Comparison of ENCODE assay signal across 15 cellular contexts in genomic region chr11:70440206-70440605, GRCh38. TPM values are rescaled to one million over a fixed set of nuclear protein-coding genes. Genes with fewer than 3 reads are reported as not detected.
DNase-seq lines count a peak whose midpoint lies in the region; ATAC-seq and TF ChIP-seq lines count a peak whose summit lies in the region.
"Had no signal": no experiment of that assay in that cellular context is flagged by ENCODE, and none has a peak within 500 bp of the region (broad histone marks: within the 10 kb centered on the region; RNA-seq: fewer than 3 reads in every experiment).

No MANE protein-coding gene starts in this region.

- H3K27me3 ChIP-seq in GM23338 (ENCODE audit: insufficient read depth) (no peaks in the 10 kb centered on the region), H9 (ENCODE audit: insufficient read depth, low read length) (no peaks in the 10 kb centered on the region)
- H3K27me3 ChIP-seq: Peyer's patch had no signal

- no CpG with 5 or more reads among the region's 6 CpGs for WGBS in H9 (ENCODE audit: extremely low coverage, insufficient read length, low lambda C conversion rate)

- H3K18ac ChIP-seq in H9 (ENCODE audit: insufficient read length, low read depth, low read length): no peak overlapping the region

- CTCF ChIA-PET in T-cell (lab: Charles Lee): no interaction called here

- H3K4me1 ChIP-seq in GM23338 (ENCODE audit: insufficient read depth): peaks cover 8% of the 10 kb centered on the region; the same call in 1 of the 2 replicates
- H3K4me1 ChIP-seq in H9 (ENCODE audit: insufficient read depth, low read length): peaks cover 2% of the 10 kb centered on the region; the same call in 1 of the 2 replicates
- H3K4me1 ChIP-seq: Peyer's patch had no signal

- no peaks in the 10 kb centered on the region for H3F3A ChIP-seq in GM23338 (replicated peaks; ENCODE audit: low read depth)

- H3K27ac ChIP-seq in GM23338 (ENCODE audit: low read depth) (no peak overlapping the region), H9 (ENCODE audit: insufficient read length, low read depth, low read length) (no peak overlapping the region)
- H3K27ac ChIP-seq: KMS-11, Peyer's patch had no signal

- ATAC-seq in GM23338: 0 out of 3 replicates have a peak, but pooled peaks have one; percentile 14
- no peak for ATAC-seq in stimulated activated naive B cell treated with anti-CD40 and anti-IgM and Interleukin-4, amounts not matched to agents 10 μg/mL and 1 μg/mL and 100 μg/mL, for 72 hours (replicated peaks)
- ATAC-seq in HG02870 (IDR thresholded peaks at IDR 0.05; ENCODE audit: unreplicated experiment): no peak
- no peak for ATAC-seq in T-cell (replicated peaks in 1 of 4)

- peaks cover 11% of the 10 kb centered on the region for H3K27me3 Mint-ChIP-seq in GM23338 (ENCODE audit: insufficient read depth, low read depth, poor library complexity)
- H3K27me3 Mint-ChIP-seq in endothelial cell (ENCODE audit: unreplicated experiment): peaks cover 9% of the 10 kb centered on the region
- H3K27me3 Mint-ChIP-seq in stimulated activated naive B cell treated with anti-CD40 and anti-IgM and Interleukin-4, amounts not matched to agents 10 μg/mL and 1 μg/mL and 100 μg/mL, for 72 hours: peaks cover 36 to 45% of the 10 kb centered on the region in 2 donors
- no peaks in the 10 kb centered on the region for H3K27me3 Mint-ChIP-seq in H9 (ENCODE audit: low read depth)
- peaks cover 12 to 23% of the 10 kb centered on the region in 2 donors for H3K27me3 Mint-ChIP-seq in T-cell

- no peak overlapping the region for H3K4me3 ChIP-seq in GM23338
- H3K4me3 ChIP-seq: Peyer's patch had no signal

- POLR2A ChIA-PET in T-cell (lab: Charles Lee): no interaction called here

- H3K9me3 Mint-ChIP-seq in GM23338: peaks cover 2% of the 10 kb centered on the region; the same call in 1 of the 3 replicates
- no peaks in the 10 kb centered on the region for H3K9me3 Mint-ChIP-seq in endothelial cell (ENCODE audit: unreplicated experiment)
- H3K9me3 Mint-ChIP-seq in stimulated activated naive B cell treated with anti-CD40 and anti-IgM and Interleukin-4, amounts not matched to agents 10 μg/mL and 1 μg/mL and 100 μg/mL, for 72 hours: peaks cover 7 to 8% of the 10 kb centered on the region in 2 donors
- no peaks in the 10 kb centered on the region for H3K9me3 Mint-ChIP-seq in H9
- H3K9me3 Mint-ChIP-seq in T-cell: no peaks in the 10 kb centered on the region

- no peak overlapping the region for H4K8ac ChIP-seq in H9 (replicated peaks; ENCODE audit: insufficient read length, low read depth, low read length)

- no peak overlapping the region for H4K5ac ChIP-seq in H9 (ENCODE audit: insufficient read length, low read depth, low read length)

- no peak overlapping the region for H4K91ac ChIP-seq in H9 (ENCODE audit: insufficient read length, low read depth, low read length)

- no peaks in the 10 kb centered on the region for H3K79me2 ChIP-seq in GM23338 (replicated peaks; ENCODE audit: insufficient read depth)
- H3K79me2 ChIP-seq in H9 (ENCODE audit: insufficient read depth, low read length): no peaks in the 10 kb centered on the region

- H3K79me1 ChIP-seq in H9 (ENCODE audit: insufficient read depth, low read depth, low read length, poor library complexity, severe bottlenecking): no peaks in the 10 kb centered on the region

- no peak overlapping the region for H2BK12ac ChIP-seq in H9 (ENCODE audit: insufficient read length, low read depth, low read length)

- H2AFZ ChIP-seq in GM23338 (no peak overlapping the region), H9 (ENCODE audit: low read length) (no peak overlapping the region)

- H4K20me1 ChIP-seq in GM23338 (replicated peaks; ENCODE audit: insufficient read depth): no peaks in the 10 kb centered on the region; the same call in 1 of the 2 replicates
- no peaks in the 10 kb centered on the region for H4K20me1 ChIP-seq in H9 (ENCODE audit: control insufficient read depth, insufficient read depth, insufficient read length)

- no peak overlapping the region for H3K9ac ChIP-seq in H9 (ENCODE audit: extremely low read depth, insufficient read length, low read length)
- H3K9ac ChIP-seq: KMS-11 had no signal

- H2BK15ac ChIP-seq in H9 (ENCODE audit: low read depth, low read length): no peak overlapping the region

- DNase-seq in GM23338 (ENCODE audit: low spot score): no peak
- peak; percentile 51 for DNase-seq in NCI-H524 treated with DMSO at 0.1 percent for 48 hours (lab: John Stamatoyannopoulos, UW)
- no peak for DNase-seq in endothelial cell (ENCODE audit: low spot score)
- no peak for DNase-seq in stimulated activated naive B cell treated with anti-CD40 and anti-IgM and Interleukin-4, amounts not matched to agents 10 μg/mL and 1 μg/mL and 100 μg/mL, for 72 hours
- DNase-seq in H9: no peak
- DNase-seq in T-cell: no peak
- DNase-seq: ACHN; NCI-H1417; NCI-H187; NCI-H345; NCI-H69; NK-92 treated with Interleukin-12 subunit alpha and Interleukin-12 subunit beta, amount 100 ng/mL, for 24 hours; Peyer's patch had no signal

- H2BK20ac ChIP-seq in H9 (ENCODE audit: low read depth, low read length, poor library complexity, severe bottlenecking): no peak overlapping the region

- TF ChIP-seq CTCF in GM23338 (conservative IDR thresholded peaks at IDR 0.05; ENCODE audit: low read depth in 2 of 2) (no peak; a peak in 1 of 4 replicates), endothelial cell (IDR thresholded peaks at IDR 0.05; ENCODE audit: unreplicated experiment) (no peak), H9 (conservative IDR thresholded peaks at IDR 0.05) (no peak; the same call in 2 of the 3 replicates)

- H3K23me2 ChIP-seq in H9 (ENCODE audit: insufficient read length, low read depth, low read length, poor library complexity, severe bottlenecking): no peaks in the 10 kb centered on the region

- no peak overlapping the region for H3K4me2 ChIP-seq in GM23338
- H3K4me2 ChIP-seq in H9 (ENCODE audit: insufficient read depth, insufficient read length, low read length): no peak overlapping the region
- H3K4me2 ChIP-seq: KMS-11 had no signal

- no peak overlapping the region for H3K4me3 Mint-ChIP-seq in GM23338
- H3K4me3 Mint-ChIP-seq in endothelial cell (ENCODE audit: unreplicated experiment): peak overlapping the region; percentile 57
- no peak overlapping the region for H3K4me3 Mint-ChIP-seq in stimulated activated naive B cell treated with anti-CD40 and anti-IgM and Interleukin-4, amounts not matched to agents 10 μg/mL and 1 μg/mL and 100 μg/mL, for 72 hours
- H3K4me3 Mint-ChIP-seq in H9: no peak overlapping the region
- no peak overlapping the region for H3K4me3 Mint-ChIP-seq in T-cell

- H2BK5ac ChIP-seq in H9 (ENCODE audit: insufficient read length, low read length): no peak overlapping the region

- H3K56ac ChIP-seq in H9 (ENCODE audit: insufficient read length, low read depth, low read length): no peak overlapping the region

- H3T11ph ChIP-seq in H9 (ENCODE audit: low read length): no peak overlapping the region

- H3K36me3 Mint-ChIP-seq in GM23338 (ENCODE audit: low read depth) (peaks cover 56% of the 10 kb centered on the region), endothelial cell (ENCODE audit: low read depth, unreplicated experiment) (peaks cover 44% of the 10 kb centered on the region), H9 (ENCODE audit: insufficient read depth in 1 of 3, low read depth in 3 of 3) (peaks cover 18 to 52% (median 41%) of the 10 kb centered on the region in 3 experiments; a peak in 6 of 7 replicates), T-cell (no peaks in the 10 kb centered on the region)
- H3K36me3 Mint-ChIP-seq in stimulated activated naive B cell treated with anti-CD40 and anti-IgM and Interleukin-4, amounts not matched to agents 10 μg/mL and 1 μg/mL and 100 μg/mL, for 72 hours: peaks cover 12 to 21% of the 10 kb centered on the region in 2 donors

- H2AK5ac ChIP-seq in H9 (ENCODE audit: insufficient read length, low read length): no peak overlapping the region

- no peak overlapping the region for H3K14ac ChIP-seq in H9 (ENCODE audit: insufficient read depth, low read length)

- no peaks in the 10 kb centered on the region for H3K9me3 ChIP-seq in H9 (ENCODE audit: control insufficient read depth, low read depth, low read length)
- H3K9me3 ChIP-seq: Peyer's patch had no signal

- H3K4me1 Mint-ChIP-seq in GM23338: peaks cover 14% of the 10 kb centered on the region
- peaks cover 16% of the 10 kb centered on the region for H3K4me1 Mint-ChIP-seq in endothelial cell (ENCODE audit: unreplicated experiment)
- peaks cover 24 to 55% of the 10 kb centered on the region in 2 donors for H3K4me1 Mint-ChIP-seq in stimulated activated naive B cell treated with anti-CD40 and anti-IgM and Interleukin-4, amounts not matched to agents 10 μg/mL and 1 μg/mL and 100 μg/mL, for 72 hours
- peaks cover 12 to 14% of the 10 kb centered on the region in 2 experiments for H3K4me1 Mint-ChIP-seq in H9
- no peaks in the 10 kb centered on the region for H3K4me1 Mint-ChIP-seq in T-cell

- no peak overlapping the region for H3K4ac ChIP-seq in H9 (ENCODE audit: low read depth, low read length)

- H3K9me2 ChIP-seq in GM23338 (ENCODE audit: insufficient read depth): no peaks in the 10 kb centered on the region

- no peak overlapping the region for H2BK120ac ChIP-seq in H9 (ENCODE audit: low read depth, low read length, poor library complexity, severe bottlenecking)

- H3K23ac ChIP-seq in H9 (ENCODE audit: insufficient read length, low read depth, low read length): no peak overlapping the region

- no peak overlapping the region for H3K27ac Mint-ChIP-seq in GM23338
- H3K27ac Mint-ChIP-seq in endothelial cell (ENCODE audit: unreplicated experiment): no peak overlapping the region
- H3K27ac Mint-ChIP-seq in stimulated activated naive B cell treated with anti-CD40 and anti-IgM and Interleukin-4, amounts not matched to agents 10 μg/mL and 1 μg/mL and 100 μg/mL, for 72 hours: peak overlapping the region; percentile 81
- H3K27ac Mint-ChIP-seq in H9: no peak overlapping the region
- H3K27ac Mint-ChIP-seq in T-cell: no peak overlapping the region

- peaks cover 15% of the 10 kb centered on the region; the same call in 1 of the 2 replicates for H3K36me3 ChIP-seq in GM23338 (ENCODE audit: insufficient read depth)

TF ChIP-seq in GM23338, 12 proteins besides CTCF, POLR2A, EP300 and RAD21 (continues in another document):
- TF ChIP-seq CREB1 (CRISPR knock-in tag; IDR thresholded peaks at IDR 0.05; ENCODE audit: low read depth) (no peak), ZNF331 (CRISPR knock-in tag; IDR thresholded peaks at IDR 0.05; ENCODE audit: low read depth) (no peak)

RNA-seq across cellular contexts. Expression of gene CTTN, which starts 41.9 kb away (rescaled TPM):
- total RNA-seq in GM23338 (2014; rRNA removed; shearing (Covaris generic)): 327 and 343 TPM in 2 replicates
- polyA plus RNA-seq in GM23338 (2016; fragmentation: Nextera tagmentation; extraction: Ambion mirVana): 148 and 163 TPM in 2 replicates
- total RNA-seq in endothelial cell (ENCODE audit: unreplicated experiment) (458 TPM), H9 (2021) (224 and 226 TPM in 2 replicates), T-cell (1 to 10 TPM in 4 of 5 donors, under 1 TPM in 1; 0.44 to 3.6 (median 2.3) TPM)

Comparison
In these comparisons a context has a peak if more than half of its experiments do, and no peak if none do; other contexts are left out.
1. RNA of gene CTTN, which starts 41.9 kb away (total RNA-seq): 458 TPM in endothelial cell (single experiment), 327 to 343 TPM in GM23338 and 224 to 226 TPM in H9; 0.44 to 3.6 TPM in T-cell; every median in the first group is over 10 times any median in the second.